Comparison of ENCODE assay signal across 10 cellular contexts in genomic region chr1:160207118-160207650, GRCh38. TPM values are rescaled to one million over a fixed set of nuclear protein-coding genes. Genes with fewer than 3 reads are reported as not detected.
DNase-seq lines count a peak whose midpoint lies in the region; ATAC-seq and TF ChIP-seq lines count a peak whose summit lies in the region.
"Had no signal": no experiment of that assay in that cellular context is flagged by ENCODE, and none has a peak within 500 bp of the region (broad histone marks: within the 10 kb centered on the region; RNA-seq: fewer than 3 reads in every experiment).

No MANE protein-coding gene starts in this region.

- no peak overlapping the region for H3K27ac ChIP-seq in HCT116 (ENCODE audit: low read depth, low read length)
- peak overlapping the region; percentile 59 for H3K27ac ChIP-seq in right cardiac atrium (ENCODE audit: low read length)

- TF ChIP-seq POLR2A in HCT116 (IDR thresholded peaks at IDR 0.05; ENCODE audit: borderline replicate concordance, extremely low read depth, insufficient read depth, insufficient read length): no peak

- H3K4me1 Mint-ChIP-seq in activated B cell treated with CpG ODN at 0.5 μM for 24 hours: peaks cover 63% of the 10 kb centered on the region
- H3K4me1 Mint-ChIP-seq in stimulated activated naive CD8-positive, alpha-beta T cell treated with anti-CD3 and anti-CD28 coated beads, Interleukin-15, amount 100 ng/mL, for 72 hours: peaks cover 60% of the 10 kb centered on the region

- no TSS peak for BruUV-seq in HCT116 (replicated peaks; lab: Mats Ljungman, UMichigan)

- no peak for TF ChIP-seq CTCF in HCT116 (IDR thresholded peaks at IDR 0.05 in 2 of 3, conservative IDR thresholded peaks at IDR 0.05 in 1 of 3; ENCODE audit: borderline replicate concordance in 1 of 3, insufficient read depth in 1 of 3, low read depth in 2 of 3, low read length in 2 of 3)
- TF ChIP-seq CTCF in activated B cell treated with CpG ODN at 0.5 μM for 24 hours (IDR thresholded peaks at IDR 0.05): no peak

- H3K9me3 Mint-ChIP-seq in activated B cell treated with CpG ODN at 0.5 μM for 24 hours: no peaks in the 10 kb centered on the region
- H3K9me3 Mint-ChIP-seq in stimulated activated naive CD8-positive, alpha-beta T cell treated with anti-CD3 and anti-CD28 coated beads, Interleukin-15, amount 100 ng/mL, for 72 hours: no peaks in the 10 kb centered on the region

- WGBS in right cardiac atrium: 72% methylated on average over 4 of the region's 4 CpGs

- no peak for TF ChIP-seq RAD21 in HCT116 (IDR thresholded peaks at IDR 0.05; ENCODE audit: low read depth)

- H3K27me3 ChIP-seq in HCT116 (ENCODE audit: insufficient read depth, low read length): no peaks in the 10 kb centered on the region
- H3K27me3 ChIP-seq in right cardiac atrium (ENCODE audit: control insufficient read depth, insufficient read depth): no peaks in the 10 kb centered on the region
- H3K27me3 ChIP-seq: foreskin keratinocyte had no signal

- RAD21 ChIA-PET in HCT116 (lab: Charles Lee; ENCODE audit: low non-redundant PET in 1 of 2, low total read pairs in 2 of 2, uncharacterized antibody in 2 of 2, unreplicated experiment in 2 of 2): no interaction called here

- H4K20me1 ChIP-seq in HCT116 (ENCODE audit: insufficient read depth): 0 out of 2 replicates have a peak, but pooled peaks cover 4% of the 10 kb centered on the region

- H3K4me1 ChIP-seq in HCT116 (ENCODE audit: control insufficient read depth in 1 of 2, insufficient read depth in 2 of 2, low read length in 2 of 2) (peaks cover 12 to 20% of the 10 kb centered on the region in 2 experiments; a peak in 3 of 4 replicates), right cardiac atrium (ENCODE audit: control insufficient read depth, insufficient read depth, low read length) (peaks cover 36% of the 10 kb centered on the region)

- DNase-seq in HCT116 (ENCODE audit: low read depth, low spot score) (no peak), activated B cell treated with CpG ODN at 0.5 μM for 24 hours (no peak), right cardiac atrium (no peak), H4 (ENCODE audit: low spot score) (no peak), left lobe of liver (ENCODE audit: low spot score) (no peak), RPMI8226 (no peak)
- DNase-seq in stimulated activated naive CD8-positive, alpha-beta T cell treated with anti-CD3 and anti-CD28 coated beads, Interleukin-15, amount 100 ng/mL, for 72 hours: no peak
- DNase-seq: activated CD8-positive, alpha-beta memory T cell treated with anti-CD3 and anti-CD28 coated beads for 24 hours; NCI-H2171 had no signal

- H3K79me2 ChIP-seq in HCT116 (ENCODE audit: insufficient read depth, low read length): peaks cover 48% of the 10 kb centered on the region

- CTCF ChIA-PET in HCT116 (lab: Charles Lee): interaction anchor here (1.5 kb wide), 1 partner anchor 106 kb away, joined by 3 read pairs; no protein-coding TSS in a partner anchor
- CTCF ChIA-PET in activated B cell treated with CpG ODN at 0.5 μM for 24 hours (lab: Charles Lee): interaction anchor here (0.9 to 1.4 kb wide), 4 partner anchors 13 to 84 kb away, joined by 3 to 5 read pairs (median 3); no protein-coding TSS in a partner anchor

- peak overlapping the region; percentile 85 for H3K4me3 Mint-ChIP-seq in activated B cell treated with CpG ODN at 0.5 μM for 24 hours
- H3K4me3 Mint-ChIP-seq in stimulated activated naive CD8-positive, alpha-beta T cell treated with anti-CD3 and anti-CD28 coated beads, Interleukin-15, amount 100 ng/mL, for 72 hours: no peak overlapping the region

- H3K4me2 ChIP-seq in HCT116 (ENCODE audit: low read length): peak overlapping the region; percentile 90

- no peaks in the 10 kb centered on the region for H3K9me2 ChIP-seq in HCT116 (ENCODE audit: insufficient read depth)

- peaks cover 10 to 29% of the 10 kb centered on the region in 2 experiments; a peak in 3 of 4 replicates for H3K36me3 ChIP-seq in HCT116 (ENCODE audit: control insufficient read depth in 1 of 2, insufficient read depth in 2 of 2, low read length in 2 of 2)

- intact Hi-C loops in HCT116 (cut with micrococcal nuclease): no loop called here
- intact Hi-C loops in activated B cell treated with CpG ODN at 0.5 μM for 24 hours (cut with micrococcal nuclease): loop anchor here (10.0 kb wide), 1 partner anchor 1498 kb away; the partner anchor contains the start of gene FCRLA
- intact Hi-C loops in right cardiac atrium (cut with DNase I): no loop called here

- peaks cover 57% of the 10 kb centered on the region for H3K36me3 Mint-ChIP-seq in activated B cell treated with CpG ODN at 0.5 μM for 24 hours (ENCODE audit: low read depth)

- H3K9ac ChIP-seq in HCT116 (ENCODE audit: low read length): no peak overlapping the region

- H3K27ac Mint-ChIP-seq in activated B cell treated with CpG ODN at 0.5 μM for 24 hours: peak overlapping the region; percentile 89
- H3K27ac Mint-ChIP-seq in stimulated activated naive CD8-positive, alpha-beta T cell treated with anti-CD3 and anti-CD28 coated beads, Interleukin-15, amount 100 ng/mL, for 72 hours: peak overlapping the region; percentile 34 to 69

- no peaks in the 10 kb centered on the region for H3K27me3 Mint-ChIP-seq in activated B cell treated with CpG ODN at 0.5 μM for 24 hours
- no peaks in the 10 kb centered on the region for H3K27me3 Mint-ChIP-seq in stimulated activated naive CD8-positive, alpha-beta T cell treated with anti-CD3 and anti-CD28 coated beads, Interleukin-15, amount 100 ng/mL, for 72 hours

- H3K4me3 ChIP-seq in HCT116 (replicated peaks in 1 of 2; ENCODE audit: low read depth in 1 of 2, low read length in 2 of 2) (no peak overlapping the region), right cardiac atrium (ENCODE audit: low read length) (no peak overlapping the region)

- POLR2A ChIA-PET in HCT116 (lab: Charles Lee) (interaction anchor here (0.6 to 1.5 kb wide), 2 partner anchors 8 to 12 kb away, joined by 6 read pairs; no protein-coding TSS in a partner anchor), activated B cell treated with CpG ODN at 0.5 μM for 24 hours (lab: Charles Lee) (interaction anchor here (0.7 to 1.1 kb wide), 3 partner anchors 12 to 128 kb away, joined by 3 to 4 read pairs (median 4); partner anchors contain the start of gene DCAF8)

- no peak overlapping the region for H2AFZ ChIP-seq in HCT116 (ENCODE audit: low read depth, low read length, poor library complexity, severe bottlenecking)

- ATAC-seq in HCT116 (no peak), activated B cell treated with CpG ODN at 0.5 μM for 24 hours (ENCODE audit: low read depth) (no peak), right cardiac atrium (no peak), left lobe of liver (no peak)
- no peak for ATAC-seq in stimulated activated naive CD8-positive, alpha-beta T cell treated with anti-CD3 and anti-CD28 coated beads, Interleukin-15, amount 100 ng/mL, for 72 hours

- no peaks in the 10 kb centered on the region for H3K9me3 ChIP-seq in HCT116 (ENCODE audit: control insufficient read depth in 1 of 2, insufficient read depth in 1 of 2, low read depth in 1 of 2, low read length in 2 of 2)
- H3K9me3 ChIP-seq in right cardiac atrium (ENCODE audit: control insufficient read depth, low read length): no peaks in the 10 kb centered on the region

TF ChIP-seq in HCT116, 20 proteins besides CTCF, POLR2A, EP300 and RAD21 (continues in another document):
- no peak for TF ChIP-seq ZNF274 (IDR thresholded peaks at IDR 0.05; ENCODE audit: low read depth, low read length)
- TF ChIP-seq YY1 (IDR thresholded peaks at IDR 0.05; ENCODE audit: extremely low read depth, insufficient replicate concordance, low read depth, low read length): no peak
- no peak for TF ChIP-seq CBX3 (IDR thresholded peaks at IDR 0.05; ENCODE audit: low read depth)
- TF ChIP-seq, protein P1, sequence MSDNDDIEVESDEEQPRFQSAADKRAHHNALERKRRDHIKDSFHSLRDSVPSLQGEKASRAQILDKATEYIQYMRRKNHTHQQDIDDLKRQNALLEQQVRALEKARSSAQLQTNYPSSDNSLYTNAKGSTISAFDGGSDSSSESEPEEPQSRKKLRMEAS (IDR thresholded peaks at IDR 0.05): no peak
- TF ChIP-seq ELF1 (IDR thresholded peaks at IDR 0.05; ENCODE audit: borderline replicate concordance, low read depth): no peak
- TF ChIP-seq EGR1 (IDR thresholded peaks at IDR 0.05; ENCODE audit: low read depth): no peak
- TF ChIP-seq SP1 (IDR thresholded peaks at IDR 0.05; ENCODE audit: low read depth): no peak
- TF ChIP-seq, protein P2, sequence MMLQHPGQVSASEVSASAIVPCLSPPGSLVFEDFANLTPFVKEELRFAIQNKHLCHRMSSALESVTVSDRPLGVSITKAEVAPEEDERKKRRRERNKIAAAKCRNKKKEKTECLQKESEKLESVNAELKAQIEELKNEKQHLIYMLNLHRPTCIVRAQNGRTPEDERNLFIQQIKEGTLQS (IDR thresholded peaks at IDR 0.05): no peak
- TF ChIP-seq POLR2AphosphoS5 (IDR thresholded peaks at IDR 0.05; ENCODE audit: low read depth, low read length): no peak
- TF ChIP-seq FOSL1 (IDR thresholded peaks at IDR 0.05; ENCODE audit: low read depth): no peak

RNA-seq across cellular contexts. Expression of gene PEA15, which starts 2.0 kb away (rescaled TPM):
- total RNA-seq in HCT116 (2021; ENCODE audit: unreplicated experiment) (44.0 TPM), activated B cell treated with CpG ODN at 0.5 μM for 24 hours (107 and 111 TPM in 2 replicates), right cardiac atrium (100 to 1,000 TPM; 169 to 223 (median 197) TPM), left lobe of liver (11.3 TPM)
- polyA plus RNA-seq in HCT116 (2012): 62.8 and 68.8 TPM in 2 replicates
- polyA plus RNA-seq in right cardiac atrium: 219 TPM
- total RNA-seq in H4 (2014; rRNA removed; shearing (Covaris generic)): 50.7 and 58.8 TPM in 2 replicates

RNA-seq across cellular contexts. Expression of gene CASQ1, which starts 16.8 kb away (rescaled TPM):
- total RNA-seq in HCT116 (2021; ENCODE audit: unreplicated experiment) (not detected), activated B cell treated with CpG ODN at 0.5 μM for 24 hours (not detected in 2 replicates), right cardiac atrium (10 to 100 TPM in 3 of 4 donors, 1 to 10 TPM in 1; 9.5 to 24.7 (median 15.3) TPM), left lobe of liver (not detected)
- 0.04 TPM in 1 of 2 replicates, not detected in the other for polyA plus RNA-seq in HCT116 (2012)
- 33.3 TPM for polyA plus RNA-seq in right cardiac atrium
- total RNA-seq in H4 (2014; rRNA removed; shearing (Covaris generic)): 0.41 TPM in 1 of 2 replicates, not detected in the other
- total RNA-seq: foreskin keratinocyte had no signal
- polyA plus RNA-seq: foreskin keratinocyte had no signal

RNA-seq across cellular contexts. Expression of gene DCAF8, which starts 55.2 kb away (rescaled TPM):
- total RNA-seq in HCT116 (2021; ENCODE audit: unreplicated experiment): 98.1 TPM
- 79.1 and 82.5 TPM in 2 replicates for polyA plus RNA-seq in HCT116 (2012)
- 155 and 172 TPM in 2 replicates for total RNA-seq in activated B cell treated with CpG ODN at 0.5 μM for 24 hours
- 100 to 1,000 TPM; 113 to 152 (median 122) TPM for total RNA-seq in right cardiac atrium
- 97.8 TPM for polyA plus RNA-seq in right cardiac atrium
- total RNA-seq in H4 (2014; rRNA removed; shearing (Covaris generic)): 22.1 and 22.6 TPM in 2 replicates
- 127 TPM for total RNA-seq in left lobe of liver

RNA-seq across cellular contexts. Expression of gene ATP1A4, which starts 55.8 kb away (rescaled TPM):
- total RNA-seq in HCT116 (2021; ENCODE audit: unreplicated experiment) (not detected), activated B cell treated with CpG ODN at 0.5 μM for 24 hours (not detected in 2 replicates), right cardiac atrium (under 1 TPM in 3 of 4 donors, not detected in 1; 0.08 to 0.43 (median 0.28) TPM), left lobe of liver (not detected)
- not detected in 2 replicates for polyA plus RNA-seq in HCT116 (2012)
- 0.07 TPM for polyA plus RNA-seq in right cardiac atrium
- not detected in 2 replicates for total RNA-seq in H4 (2014; rRNA removed; shearing (Covaris generic))
- total RNA-seq: foreskin keratinocyte had no signal
- polyA plus RNA-seq: foreskin keratinocyte had no signal
